9 cellular contexts compared by ENCODE assay signal in genomic region chr6:79707621-79708020, GRCh38.
"Had no signal": no experiment of that assay in that cellular context is flagged by ENCODE, and none has a peak within 500 bp of the region (broad histone marks: within the 10 kb centered on the region; RNA-seq: fewer than 3 reads in every experiment).

No MANE protein-coding gene starts in this region.

- H3K4me1 Mint-ChIP-seq: IgD-negative memory B cell had no signal

- H3K27ac ChIP-seq: HL-60, KMS-11 had no signal

- H3K27ac Mint-ChIP-seq: IgD-negative memory B cell had no signal

- DNase-seq: IMR-90, Karpas-422, KBM-7, KG1 had no signal

- H3K36me3 Mint-ChIP-seq: IgD-negative memory B cell had no signal

- H3K4me2 ChIP-seq: KMS-11 had no signal

- H3K4me3 ChIP-seq: K562 had no signal

- H3K4me3 Mint-ChIP-seq: IgD-negative memory B cell had no signal

- ATAC-seq: HepG2 had no signal
